ENCODE assay signal across 1 cellular context in genomic region chr2:58046585-58047372, GRCh38.
TF ChIP-seq lines count a peak whose summit lies in the region.

TSS of gene VRK2 (plus strand) at chr2:58046806. CDS start at chr2:58048832, 2,026 bp downstream.

TF ChIP-seq in HepG2, 621 proteins besides CTCF, POLR2A, EP300 and RAD21 (continued from another document and continues in another):
- TF ChIP-seq ZNF407 (CRISPR knock-in tag; IDR thresholded peaks at IDR 0.05; ENCODE audit: not compliant biosample characterization) = peak; percentile 98
- TF ChIP-seq ZNF326 (CRISPR knock-in tag; IDR thresholded peaks at IDR 0.05; ENCODE audit: borderline replicate concordance) = no peak
- TF ChIP-seq NFYC (CRISPR knock-in tag; IDR thresholded peaks at IDR 0.05) = peak; percentile 36
- TF ChIP-seq, protein P1, sequence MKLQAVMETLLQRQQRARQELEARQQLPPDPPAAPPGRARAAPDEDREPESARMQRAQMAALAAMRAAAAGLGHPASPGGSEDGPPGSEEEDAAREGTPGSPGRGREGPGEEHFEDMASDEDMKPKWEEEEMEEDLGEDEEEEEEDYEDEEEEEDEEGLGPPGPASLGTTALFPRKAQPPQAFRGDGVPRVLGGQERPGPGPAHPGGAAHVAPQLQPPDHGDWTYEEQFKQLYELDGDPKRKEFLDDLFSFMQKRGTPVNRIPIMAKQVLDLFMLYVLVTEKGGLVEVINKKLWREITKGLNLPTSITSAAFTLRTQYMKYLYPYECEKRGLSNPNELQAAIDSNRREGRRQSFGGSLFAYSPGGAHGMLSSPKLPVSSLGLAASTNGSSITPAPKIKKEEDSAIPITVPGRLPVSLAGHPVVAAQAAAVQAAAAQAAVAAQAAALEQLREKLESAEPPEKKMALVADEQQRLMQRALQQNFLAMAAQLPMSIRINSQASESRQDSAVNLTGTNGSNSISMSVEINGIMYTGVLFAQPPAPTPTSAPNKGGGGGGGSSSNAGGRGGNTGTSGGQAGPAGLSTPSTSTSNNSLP (IDR thresholded peaks at IDR 0.05; ENCODE audit: low read depth, low read length) = no peak; the same call in 1 of the 2 replicates
- TF ChIP-seq ZNF574 (CRISPR knock-in tag; IDR thresholded peaks at IDR 0.05) = peak; percentile 91
- peak; percentile 85 for TF ChIP-seq FOXO1 (CRISPR knock-in tag; IDR thresholded peaks at IDR 0.05)
- TF ChIP-seq, protein P2, sequence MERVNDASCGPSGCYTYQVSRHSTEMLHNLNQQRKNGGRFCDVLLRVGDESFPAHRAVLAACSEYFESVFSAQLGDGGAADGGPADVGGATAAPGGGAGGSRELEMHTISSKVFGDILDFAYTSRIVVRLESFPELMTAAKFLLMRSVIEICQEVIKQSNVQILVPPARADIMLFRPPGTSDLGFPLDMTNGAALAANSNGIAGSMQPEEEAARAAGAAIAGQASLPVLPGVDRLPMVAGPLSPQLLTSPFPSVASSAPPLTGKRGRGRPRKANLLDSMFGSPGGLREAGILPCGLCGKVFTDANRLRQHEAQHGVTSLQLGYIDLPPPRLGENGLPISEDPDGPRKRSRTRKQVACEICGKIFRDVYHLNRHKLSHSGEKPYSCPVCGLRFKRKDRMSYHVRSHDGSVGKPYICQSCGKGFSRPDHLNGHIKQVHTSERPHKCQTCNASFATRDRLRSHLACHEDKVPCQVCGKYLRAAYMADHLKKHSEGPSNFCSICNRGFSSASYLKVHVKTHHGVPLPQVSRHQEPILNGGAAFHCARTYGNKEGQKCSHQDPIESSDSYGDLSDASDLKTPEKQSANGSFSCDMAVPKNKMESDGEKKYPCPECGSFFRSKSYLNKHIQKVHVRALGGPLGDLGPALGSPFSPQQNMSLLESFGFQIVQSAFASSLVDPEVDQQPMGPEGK (CRISPR knock-in tag; IDR thresholded peaks at IDR 0.05) = peak; percentile 85
- TF ChIP-seq MIER3 (CRISPR knock-in tag; IDR thresholded peaks at IDR 0.05; ENCODE audit: borderline replicate concordance) = no peak; the same call in 1 of the 2 replicates
- TF ChIP-seq TEAD2 (CRISPR knock-in tag; IDR thresholded peaks at IDR 0.05) = peak; percentile 90
- peak; percentile 83; the same call in 1 of the 2 replicates for TF ChIP-seq ZNF530 (CRISPR knock-in tag; IDR thresholded peaks at IDR 0.05; ENCODE audit: low read depth)
- TF ChIP-seq ATF3 (CRISPR knock-in tag; IDR thresholded peaks at IDR 0.05) = peak; percentile 79
- TF ChIP-seq, protein P3, sequence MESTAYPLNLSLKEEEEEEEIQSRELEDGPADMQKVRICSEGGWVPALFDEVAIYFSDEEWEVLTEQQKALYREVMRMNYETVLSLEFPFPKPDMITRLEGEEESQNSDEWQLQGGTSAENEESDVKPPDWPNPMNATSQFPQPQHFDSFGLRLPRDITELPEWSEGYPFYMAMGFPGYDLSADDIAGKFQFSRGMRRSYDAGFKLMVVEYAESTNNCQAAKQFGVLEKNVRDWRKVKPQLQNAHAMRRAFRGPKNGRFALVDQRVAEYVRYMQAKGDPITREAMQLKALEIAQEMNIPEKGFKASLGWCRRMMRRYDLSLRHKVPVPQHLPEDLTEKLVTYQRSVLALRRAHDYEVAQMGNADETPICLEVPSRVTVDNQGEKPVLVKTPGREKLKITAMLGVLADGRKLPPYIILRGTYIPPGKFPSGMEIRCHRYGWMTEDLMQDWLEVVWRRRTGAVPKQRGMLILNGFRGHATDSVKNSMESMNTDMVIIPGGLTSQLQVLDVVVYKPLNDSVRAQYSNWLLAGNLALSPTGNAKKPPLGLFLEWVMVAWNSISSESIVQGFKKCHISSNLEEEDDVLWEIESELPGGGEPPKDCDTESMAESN (CRISPR knock-in tag; conservative IDR thresholded peaks at IDR 0.05) = peak; percentile 87
- TF ChIP-seq ZNF839 (CRISPR knock-in tag; IDR thresholded peaks at IDR 0.05; ENCODE audit: borderline replicate concordance) = peak; percentile 90
- TF ChIP-seq GTF3A (CRISPR knock-in tag; conservative IDR thresholded peaks at IDR 0.05) = 0 out of 2 replicates have a peak, but pooled peaks have one; percentile 84
- TF ChIP-seq ZNF343 (CRISPR knock-in tag; IDR thresholded peaks at IDR 0.05) = peak; percentile 98
- peak; percentile 87 for TF ChIP-seq ZNF350 (CRISPR knock-in tag; IDR thresholded peaks at IDR 0.05; ENCODE audit: borderline replicate concordance, low read depth)
- TF ChIP-seq GPN1 (CRISPR knock-in tag; IDR thresholded peaks at IDR 0.05; ENCODE audit: borderline replicate concordance) = peak; percentile 81; the same call in 1 of the 2 replicates
- TF ChIP-seq, protein P4, sequence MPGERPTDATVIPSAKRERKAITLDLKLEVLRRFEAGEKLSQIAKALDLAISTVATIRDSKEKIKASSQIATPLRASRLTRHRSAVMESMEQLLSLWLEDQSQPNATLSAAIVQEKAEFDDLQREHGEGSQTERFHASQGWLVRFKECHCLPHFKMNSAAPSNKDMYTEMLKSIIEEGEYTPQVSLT (CRISPR knock-in tag; IDR thresholded peaks at IDR 0.05; ENCODE audit: borderline replicate concordance, low read depth) = peak; percentile 96; the same call in 1 of the 2 replicates
- TF ChIP-seq NCOA1 (CRISPR knock-in tag; IDR thresholded peaks at IDR 0.05) = peak; percentile 97
- TF ChIP-seq AKAP8 (CRISPR knock-in tag; IDR thresholded peaks at IDR 0.05) = peak; percentile 71; the same call in 1 of the 2 replicates
- TF ChIP-seq ZNF567 (CRISPR knock-in tag; IDR thresholded peaks at IDR 0.05; ENCODE audit: borderline replicate concordance) = no peak; the same call in 1 of the 2 replicates
- TF ChIP-seq FOXK2 (IDR thresholded peaks at IDR 0.05) = no peak
- peak; percentile 99 for TF ChIP-seq ZNF224 (CRISPR knock-in tag; IDR thresholded peaks at IDR 0.05)
- TF ChIP-seq ZNF556 (CRISPR knock-in tag; IDR thresholded peaks at IDR 0.05; ENCODE audit: borderline replicate concordance) = peak; percentile 95; the same call in 1 of the 2 replicates
- TF ChIP-seq ZSCAN31 (CRISPR knock-in tag; IDR thresholded peaks at IDR 0.05; ENCODE audit: low read depth) = peak; percentile 98
- TF ChIP-seq ZNF792 (CRISPR knock-in tag; IDR thresholded peaks at IDR 0.05) = peak; percentile 86
- peak; percentile 65; the same call in 1 of the 2 replicates for TF ChIP-seq WIZ (CRISPR knock-in tag; IDR thresholded peaks at IDR 0.05)
- peak; percentile 91 for TF ChIP-seq ZNF546 (CRISPR knock-in tag; conservative IDR thresholded peaks at IDR 0.05)
- TF ChIP-seq ARNT (IDR thresholded peaks at IDR 0.05) = no peak
- peak; percentile 88 for TF ChIP-seq HNRNPK (IDR thresholded peaks at IDR 0.05; ENCODE audit: low read depth, low read length, poor library complexity, severe bottlenecking)
- peak; percentile 71; the same call in 1 of the 2 replicates for TF ChIP-seq BRCA1 (CRISPR knock-in tag; IDR thresholded peaks at IDR 0.05)
- TF ChIP-seq, protein P5, sequence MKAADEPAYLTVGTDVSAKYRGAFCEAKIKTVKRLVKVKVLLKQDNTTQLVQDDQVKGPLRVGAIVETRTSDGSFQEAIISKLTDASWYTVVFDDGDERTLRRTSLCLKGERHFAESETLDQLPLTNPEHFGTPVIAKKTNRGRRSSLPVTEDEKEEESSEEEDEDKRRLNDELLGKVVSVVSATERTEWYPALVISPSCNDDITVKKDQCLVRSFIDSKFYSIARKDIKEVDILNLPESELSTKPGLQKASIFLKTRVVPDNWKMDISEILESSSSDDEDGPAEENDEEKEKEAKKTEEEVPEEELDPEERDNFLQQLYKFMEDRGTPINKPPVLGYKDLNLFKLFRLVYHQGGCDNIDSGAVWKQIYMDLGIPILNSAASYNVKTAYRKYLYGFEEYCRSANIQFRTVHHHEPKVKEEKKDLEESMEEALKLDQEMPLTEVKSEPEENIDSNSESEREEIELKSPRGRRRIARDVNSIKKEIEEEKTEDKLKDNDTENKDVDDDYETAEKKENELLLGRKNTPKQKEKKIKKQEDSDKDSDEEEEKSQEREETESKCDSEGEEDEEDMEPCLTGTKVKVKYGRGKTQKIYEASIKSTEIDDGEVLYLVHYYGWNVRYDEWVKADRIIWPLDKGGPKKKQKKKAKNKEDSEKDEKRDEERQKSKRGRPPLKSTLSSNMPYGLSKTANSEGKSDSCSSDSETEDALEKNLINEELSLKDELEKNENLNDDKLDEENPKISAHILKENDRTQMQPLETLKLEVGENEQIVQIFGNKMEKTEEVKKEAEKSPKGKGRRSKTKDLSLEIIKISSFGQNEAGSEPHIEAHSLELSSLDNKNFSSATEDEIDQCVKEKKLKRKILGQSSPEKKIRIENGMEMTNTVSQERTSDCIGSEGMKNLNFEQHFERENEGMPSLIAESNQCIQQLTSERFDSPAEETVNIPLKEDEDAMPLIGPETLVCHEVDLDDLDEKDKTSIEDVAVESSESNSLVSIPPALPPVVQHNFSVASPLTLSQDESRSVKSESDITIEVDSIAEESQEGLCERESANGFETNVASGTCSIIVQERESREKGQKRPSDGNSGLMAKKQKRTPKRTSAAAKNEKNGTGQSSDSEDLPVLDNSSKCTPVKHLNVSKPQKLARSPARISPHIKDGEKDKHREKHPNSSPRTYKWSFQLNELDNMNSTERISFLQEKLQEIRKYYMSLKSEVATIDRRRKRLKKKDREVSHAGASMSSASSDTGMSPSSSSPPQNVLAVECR (CRISPR knock-in tag; IDR thresholded peaks at IDR 0.05; ENCODE audit: borderline replicate concordance) = peak; percentile 93
- no peak for TF ChIP-seq IKZF1 (IDR thresholded peaks at IDR 0.05)
- peak; percentile 93 for TF ChIP-seq THAP8 (CRISPR knock-in tag; IDR thresholded peaks at IDR 0.05; ENCODE audit: borderline replicate concordance)
- TF ChIP-seq FOXC1 (CRISPR knock-in tag; IDR thresholded peaks at IDR 0.05; ENCODE audit: borderline replicate concordance) = peak; percentile 86
- peak; percentile 92 for TF ChIP-seq ZNF562 (CRISPR knock-in tag; IDR thresholded peaks at IDR 0.05; ENCODE audit: borderline replicate concordance)
